17 cellular contexts compared by ENCODE assay signal in genomic region chr22:37258005-37258790, GRCh38. TPM values are rescaled to one million over a fixed set of nuclear protein-coding genes. Genes with fewer than 3 reads are reported as not detected.
DNase-seq lines count a peak whose midpoint lies in the region; ATAC-seq and TF ChIP-seq lines count a peak whose summit lies in the region.
"Had no signal": no experiment of that assay in that cellular context is flagged by ENCODE, and none has a peak within 500 bp of the region (broad histone marks: within the 10 kb centered on the region; RNA-seq: fewer than 3 reads in every experiment).

No MANE protein-coding gene starts in this region.

- no peak overlapping the region for H3K56ac ChIP-seq in H9 (ENCODE audit: insufficient read length, low read depth, low read length)

- H3K36me3 ChIP-seq in BLaER1 treated with 17β-estradiol and CSF1 and Interleukin-3, amounts not matched to agents 10 nM and 100 nM: no peaks in the 10 kb centered on the region

- H3K9ac ChIP-seq in BLaER1 treated with 17β-estradiol and CSF1 and Interleukin-3, amounts not matched to agents 10 nM and 100 nM: no peak overlapping the region
- no peak overlapping the region for H3K9ac ChIP-seq in H9 (ENCODE audit: extremely low read depth, insufficient read length, low read length)
- H3K9ac ChIP-seq: SK-N-SH had no signal

- H3K4me3 ChIP-seq in BLaER1 treated with 17β-estradiol and CSF1 and Interleukin-3, amounts not matched to agents 10 nM and 100 nM: no peak overlapping the region

- no peak overlapping the region for H3K18ac ChIP-seq in H9 (ENCODE audit: insufficient read length, low read depth, low read length)

- DNase-seq in H9 (peak; percentile 43), left kidney (ENCODE audit: low read depth, low spot score) (peak; percentile 69), NCI-H524 treated with DMSO at 0.1 percent for 48 hours (lab: John Stamatoyannopoulos, UW) (no peak), germinal center (ENCODE audit: low spot score) (no peak)
- no peak for DNase-seq in activated T-helper 1 cell treated with anti-CD3 and anti-CD28 coated beads, Interleukin-12 subunit alpha, Interleukin-12 subunit beta, Interleukin-2, Interleukin-4 antibody, amounts not matched to agents 30 ng/mL and 10 ng/mL and 1 ng/mL, durations not matched to agents 14 hours and 24 hours and 36 hours (ENCODE audit: low spot score)
- DNase-seq: COR-L47, EL, KG1, NCI-H1436, NCI-H2029, NCI-H510A, Right ventricle myocardium superior, SK-N-SH had no signal

- no peaks in the 10 kb centered on the region for H3K79me1 ChIP-seq in H9 (ENCODE audit: insufficient read depth, low read depth, low read length, poor library complexity, severe bottlenecking)

- 0 out of 5 replicates have a peak overlapping the region, but pooled peaks of 1 of the 2 experiments have one; percentile 16 for H3K4me3 Mint-ChIP-seq in H9
- H3K4me3 Mint-ChIP-seq in activated T-helper 1 cell treated with anti-CD3 and anti-CD28 coated beads, Interleukin-12 subunit alpha, Interleukin-12 subunit beta, Interleukin-2, Interleukin-4 antibody, amounts not matched to agents 30 ng/mL and 10 ng/mL and 1 ng/mL, durations not matched to agents 14 hours and 24 hours and 36 hours: no peak overlapping the region

- H2BK12ac ChIP-seq in H9 (ENCODE audit: insufficient read length, low read depth, low read length): no peak overlapping the region

- H3K4me1 ChIP-seq in BLaER1 treated with 17β-estradiol and CSF1 and Interleukin-3, amounts not matched to agents 10 nM and 100 nM: peaks cover 23 to 46% (median 33%) of the 10 kb centered on the region in 10 experiments
- 0 out of 2 replicates have a peak, but pooled peaks cover 5% of the 10 kb centered on the region for H3K4me1 ChIP-seq in H9 (ENCODE audit: insufficient read depth, low read length)

- no peak overlapping the region for H2BK5ac ChIP-seq in H9 (ENCODE audit: insufficient read length, low read length)

- intact Hi-C loops in activated T-helper 1 cell treated with anti-CD3 and anti-CD28 coated beads, Interleukin-12 subunit alpha, Interleukin-12 subunit beta, Interleukin-2, Interleukin-4 antibody, amounts not matched to agents 30 ng/mL and 10 ng/mL and 1 ng/mL, durations not matched to agents 14 hours and 24 hours and 36 hours (cut with micrococcal nuclease): no loop called here

- peaks cover 0 to 9% (median 0%) of the 10 kb centered on the region in 11 experiments; a peak in 4 of 22 replicates for H3K27me3 ChIP-seq in BLaER1 treated with 17β-estradiol and CSF1 and Interleukin-3, amounts not matched to agents 10 nM and 100 nM
- no peaks in the 10 kb centered on the region for H3K27me3 ChIP-seq in H9 (ENCODE audit: insufficient read depth, low read length)

- no peak overlapping the region for H3K4ac ChIP-seq in H9 (ENCODE audit: low read depth, low read length)

- no peak overlapping the region for H3K23ac ChIP-seq in H9 (ENCODE audit: insufficient read length, low read depth, low read length)

- no peak overlapping the region for H2AFZ ChIP-seq in H9 (ENCODE audit: low read length)

- peak; percentile 34; the same call in 2 of the 3 replicates for TF ChIP-seq CTCF in H9 (conservative IDR thresholded peaks at IDR 0.05)

- peak overlapping the region in 8 of 11 experiments; percentile 76 to 89 (median 86); a peak in 11 of 22 replicates for H3K4me2 ChIP-seq in BLaER1 treated with 17β-estradiol and CSF1 and Interleukin-3, amounts not matched to agents 10 nM and 100 nM
- H3K4me2 ChIP-seq in H9 (ENCODE audit: insufficient read depth, insufficient read length, low read length): no peak overlapping the region
- H3K4me2 ChIP-seq: SK-N-SH had no signal

- H3K79me2 ChIP-seq in H9 (ENCODE audit: insufficient read depth, low read length): no peaks in the 10 kb centered on the region

- WGBS in H9 (ENCODE audit: extremely low coverage, insufficient read length, low lambda C conversion rate): no CpG with 5 or more reads among the region's 9 CpGs

- peaks cover 3 to 4% of the 10 kb centered on the region in 2 experiments; a peak in 4 of 5 replicates for H3K9me3 Mint-ChIP-seq in H9
- H3K9me3 Mint-ChIP-seq in activated T-helper 1 cell treated with anti-CD3 and anti-CD28 coated beads, Interleukin-12 subunit alpha, Interleukin-12 subunit beta, Interleukin-2, Interleukin-4 antibody, amounts not matched to agents 30 ng/mL and 10 ng/mL and 1 ng/mL, durations not matched to agents 14 hours and 24 hours and 36 hours: no peaks in the 10 kb centered on the region

- no peaks in the 10 kb centered on the region for H3K36me3 Mint-ChIP-seq in H9 (ENCODE audit: insufficient read depth in 1 of 3, low read depth in 3 of 3)
- H3K36me3 Mint-ChIP-seq in activated T-helper 1 cell treated with anti-CD3 and anti-CD28 coated beads, Interleukin-12 subunit alpha, Interleukin-12 subunit beta, Interleukin-2, Interleukin-4 antibody, amounts not matched to agents 30 ng/mL and 10 ng/mL and 1 ng/mL, durations not matched to agents 14 hours and 24 hours and 36 hours (ENCODE audit: low read depth): no peaks in the 10 kb centered on the region

- no peak overlapping the region for H3T11ph ChIP-seq in H9 (ENCODE audit: low read length)

- peaks cover 0 to 7% (median 0%) of the 10 kb centered on the region in 11 experiments; a peak in 1 of 22 replicates for H4K20me1 ChIP-seq in BLaER1 treated with 17β-estradiol and CSF1 and Interleukin-3, amounts not matched to agents 10 nM and 100 nM
- H4K20me1 ChIP-seq in H9 (ENCODE audit: control insufficient read depth, insufficient read depth, insufficient read length): peaks cover 3% of the 10 kb centered on the region

- peaks cover 18 to 43% of the 10 kb centered on the region in 2 experiments for H3K4me1 Mint-ChIP-seq in H9
- H3K4me1 Mint-ChIP-seq in activated T-helper 1 cell treated with anti-CD3 and anti-CD28 coated beads, Interleukin-12 subunit alpha, Interleukin-12 subunit beta, Interleukin-2, Interleukin-4 antibody, amounts not matched to agents 30 ng/mL and 10 ng/mL and 1 ng/mL, durations not matched to agents 14 hours and 24 hours and 36 hours (ENCODE audit: low read depth): peaks cover 39% of the 10 kb centered on the region

- no peak overlapping the region for H3K27ac ChIP-seq in BLaER1 treated with 17β-estradiol and CSF1 and Interleukin-3, amounts not matched to agents 10 nM and 100 nM
- no peak overlapping the region for H3K27ac ChIP-seq in H9 (ENCODE audit: insufficient read length, low read depth, low read length)

- ATAC-seq in esophagus mucosa (no peak), GM21367 (IDR thresholded peaks at IDR 0.05; ENCODE audit: unreplicated experiment) (no peak)

- H2BK20ac ChIP-seq in H9 (ENCODE audit: low read depth, low read length, poor library complexity, severe bottlenecking): no peak overlapping the region

- H3K9me3 ChIP-seq in BLaER1 treated with 17β-estradiol and CSF1 and Interleukin-3, amounts not matched to agents 10 nM and 100 nM (replicated peaks in 1 of 11): peaks cover 0 to under 1% (median 0%) of the 10 kb centered on the region in 11 experiments; a peak in 4 of 22 replicates
- no peaks in the 10 kb centered on the region for H3K9me3 ChIP-seq in H9 (ENCODE audit: control insufficient read depth, low read depth, low read length)
- H3K9me3 ChIP-seq: SK-N-SH had no signal

- H3K27ac Mint-ChIP-seq in H9: peak overlapping the region in 1 of 3 experiments; percentile 67; a peak in 1 of 7 replicates
- H3K27ac Mint-ChIP-seq in activated T-helper 1 cell treated with anti-CD3 and anti-CD28 coated beads, Interleukin-12 subunit alpha, Interleukin-12 subunit beta, Interleukin-2, Interleukin-4 antibody, amounts not matched to agents 30 ng/mL and 10 ng/mL and 1 ng/mL, durations not matched to agents 14 hours and 24 hours and 36 hours: peak overlapping the region; percentile 38

- no peak overlapping the region for H4K8ac ChIP-seq in H9 (replicated peaks; ENCODE audit: insufficient read length, low read depth, low read length)

- H4K5ac ChIP-seq in H9 (ENCODE audit: insufficient read length, low read depth, low read length): no peak overlapping the region

- H2AK5ac ChIP-seq in H9 (ENCODE audit: insufficient read length, low read length): no peak overlapping the region

- H3K23me2 ChIP-seq in H9 (ENCODE audit: insufficient read length, low read depth, low read length, poor library complexity, severe bottlenecking): no peaks in the 10 kb centered on the region

- no peak overlapping the region for H2BK15ac ChIP-seq in H9 (ENCODE audit: low read depth, low read length)

- peaks cover 55% of the 10 kb centered on the region for H3K27me3 Mint-ChIP-seq in H9 (ENCODE audit: low read depth)
- peaks cover 15% of the 10 kb centered on the region for H3K27me3 Mint-ChIP-seq in activated T-helper 1 cell treated with anti-CD3 and anti-CD28 coated beads, Interleukin-12 subunit alpha, Interleukin-12 subunit beta, Interleukin-2, Interleukin-4 antibody, amounts not matched to agents 30 ng/mL and 10 ng/mL and 1 ng/mL, durations not matched to agents 14 hours and 24 hours and 36 hours (ENCODE audit: insufficient read depth)

- no peak overlapping the region for H3K14ac ChIP-seq in H9 (ENCODE audit: insufficient read depth, low read length)

- H4K91ac ChIP-seq in H9 (ENCODE audit: insufficient read length, low read depth, low read length): no peak overlapping the region

- no peak overlapping the region for H2BK120ac ChIP-seq in H9 (ENCODE audit: low read depth, low read length, poor library complexity, severe bottlenecking)

RNA-seq across cellular contexts. Expression of gene RAC2, which starts 14.1 kb away (rescaled TPM):
- total RNA-seq in H9 (2021): 2.5 and 2.8 TPM in 2 replicates
- 592 and 614 TPM in 2 replicates for total RNA-seq in activated T-helper 1 cell treated with anti-CD3 and anti-CD28 coated beads, Interleukin-12 subunit alpha, Interleukin-12 subunit beta, Interleukin-2, Interleukin-4 antibody, amounts not matched to agents 30 ng/mL and 10 ng/mL and 1 ng/mL, durations not matched to agents 14 hours and 24 hours and 36 hours
- 19.0 TPM for total RNA-seq in esophagus mucosa

RNA-seq across cellular contexts. Expression of gene CYTH4, which starts 24.1 kb away (rescaled TPM):
- total RNA-seq in H9 (2021): not detected in 2 replicates
- 49.5 and 57.1 TPM in 2 replicates for total RNA-seq in activated T-helper 1 cell treated with anti-CD3 and anti-CD28 coated beads, Interleukin-12 subunit alpha, Interleukin-12 subunit beta, Interleukin-2, Interleukin-4 antibody, amounts not matched to agents 30 ng/mL and 10 ng/mL and 1 ng/mL, durations not matched to agents 14 hours and 24 hours and 36 hours
- total RNA-seq in esophagus mucosa: 1.6 TPM

RNA-seq across cellular contexts. Expression of gene SSTR3, which starts 45.9 kb away (rescaled TPM):
- total RNA-seq in H9 (2021) (0.68 and 0.72 TPM in 2 replicates), esophagus mucosa (not detected)
- total RNA-seq in activated T-helper 1 cell treated with anti-CD3 and anti-CD28 coated beads, Interleukin-12 subunit alpha, Interleukin-12 subunit beta, Interleukin-2, Interleukin-4 antibody, amounts not matched to agents 30 ng/mL and 10 ng/mL and 1 ng/mL, durations not matched to agents 14 hours and 24 hours and 36 hours: 2.3 TPM in 2 replicates
- total RNA-seq: M059J, Right ventricle myocardium superior had no signal

Comparison
In these comparisons a context has a peak if more than half of its experiments do, and no peak if none do; other contexts are left out.
1. DNase-seq: peak in H9 (single experiment) and left kidney (single experiment); none in activated T-helper 1 cell treated with anti-CD3 and anti-CD28 coated beads, Interleukin-12 subunit alpha, Interleukin-12 subunit beta, Interleukin-2, Interleukin-4 antibody, amounts not matched to agents 30 ng/mL and 10 ng/mL and 1 ng/mL, durations not matched to agents 14 hours and 24 hours and 36 hours (single experiment), NCI-H524 treated with DMSO at 0.1 percent for 48 hours (single experiment) and germinal center (single experiment).
2. RNA of gene RAC2, which starts 14.1 kb away (total RNA-seq): 592 to 614 TPM in activated T-helper 1 cell treated with anti-CD3 and anti-CD28 coated beads, Interleukin-12 subunit alpha, Interleukin-12 subunit beta, Interleukin-2, Interleukin-4 antibody, amounts not matched to agents 30 ng/mL and 10 ng/mL and 1 ng/mL, durations not matched to agents 14 hours and 24 hours and 36 hours; 19.0 TPM in esophagus mucosa (single experiment) and 2.5 to 2.8 TPM in H9; every median in the first group is over 10 times any median in the second.
3. RNA of gene CYTH4, which starts 24.1 kb away (total RNA-seq): 49.5 to 57.1 TPM in activated T-helper 1 cell treated with anti-CD3 and anti-CD28 coated beads, Interleukin-12 subunit alpha, Interleukin-12 subunit beta, Interleukin-2, Interleukin-4 antibody, amounts not matched to agents 30 ng/mL and 10 ng/mL and 1 ng/mL, durations not matched to agents 14 hours and 24 hours and 36 hours; 1.6 TPM in esophagus mucosa (single experiment) and not detected in H9; every median in the first group is over 10 times any median in the second.